Comparison of ENCODE assay signal across 18 cellular contexts in genomic region chr20:38844963-38845362, GRCh38. TPM values are rescaled to one million over a fixed set of nuclear protein-coding genes. Genes with fewer than 3 reads are reported as not detected.
DNase-seq lines count a peak whose midpoint lies in the region; ATAC-seq and TF ChIP-seq lines count a peak whose summit lies in the region.
"Had no signal": no experiment of that assay in that cellular context is flagged by ENCODE, and none has a peak within 500 bp of the region (broad histone marks: within the 10 kb centered on the region; RNA-seq: fewer than 3 reads in every experiment).

No MANE protein-coding gene starts in this region.

- H3K27me3 Mint-ChIP-seq in CD4-positive, alpha-beta T cell: no peaks in the 10 kb centered on the region
- H3K27me3 Mint-ChIP-seq in activated T-cell treated with anti-CD3 and anti-CD28 coated beads, Interleukin-2, amount 50 U/mL, for 72 hours (ENCODE audit: low read depth): no peaks in the 10 kb centered on the region
- H3K27me3 Mint-ChIP-seq in naive thymus-derived CD8-positive, alpha-beta T cell: no peaks in the 10 kb centered on the region

- H3K79me2 ChIP-seq in DOHH2 (ENCODE audit: control insufficient read depth, low read length): peaks cover 88% of the 10 kb centered on the region
- no peaks in the 10 kb centered on the region for H3K79me2 ChIP-seq in mammary epithelial cell (ENCODE audit: insufficient read depth, low read length)

- peaks cover 30% of the 10 kb centered on the region for H3F3A ChIP-seq in DOHH2 (ENCODE audit: control insufficient read depth, insufficient read depth)

- peaks cover 95% of the 10 kb centered on the region for H3K4me1 Mint-ChIP-seq in CD4-positive, alpha-beta T cell (ENCODE audit: low read depth)
- peaks cover 99% of the 10 kb centered on the region for H3K4me1 Mint-ChIP-seq in activated T-cell treated with anti-CD3 and anti-CD28 coated beads, Interleukin-2, amount 50 U/mL, for 72 hours (ENCODE audit: low read depth)
- H3K4me1 Mint-ChIP-seq in naive thymus-derived CD8-positive, alpha-beta T cell: peaks cover 27 to 90% (median 72%) of the 10 kb centered on the region in 4 donors

- intact Hi-C loops in CD4-positive, alpha-beta T cell (cut with DNase I, micrococcal nuclease): loop anchor here (2.0 to 5.0 kb wide), 2 partner anchors 28 to 47 kb away; no protein-coding TSS in a partner anchor
- intact Hi-C loops in mammary epithelial cell (cut with micrococcal nuclease): no loop called here

- WGBS in mammary epithelial cell (ENCODE audit: low coverage, missing lambda C conversion rate): 43% methylated on average over 2 of the region's 4 CpGs

- ATAC-seq in CD4-positive, alpha-beta T cell (ENCODE audit: poor library complexity): peak; percentile 30
- peak in 1 of 2 donors; percentile 13 for ATAC-seq in activated T-cell treated with anti-CD3 and anti-CD28 coated beads, Interleukin-2, amount 50 U/mL, for 72 hours (replicated peaks in 1 of 2)
- peak; percentile 47 to 67 for ATAC-seq in naive thymus-derived CD8-positive, alpha-beta T cell
- no peak for ATAC-seq in HG02642 (IDR thresholded peaks at IDR 0.05; ENCODE audit: poor library complexity, unreplicated experiment)
- ATAC-seq: foreskin keratinocyte, HepG2, Panc1, right lobe of liver, SK-N-SH treated with all-trans-retinoic acid at 6 μM for 48 hours had no signal

- no peak overlapping the region for H3K27ac ChIP-seq in CD4-positive, alpha-beta T cell (ENCODE audit: low read depth, low read length)
- H3K27ac ChIP-seq in DOHH2 (ENCODE audit: low read depth, low read length) (no peak overlapping the region), mammary epithelial cell (ENCODE audit: insufficient read depth, low read depth, low read length) (no peak overlapping the region)
- H3K27ac ChIP-seq: foreskin keratinocyte, right lobe of liver, testis had no signal

- POLR2A ChIA-PET in CD4-positive, alpha-beta T cell (lab: Charles Lee): interaction anchor here (1.0 to 7.3 kb wide), 6 partner anchors 9 to 48 kb away, joined by 3 to 92 read pairs (median 4); partner anchors contain the start of gene PPP1R16B
- POLR2A ChIA-PET in naive thymus-derived CD8-positive, alpha-beta T cell (lab: Charles Lee): interaction anchor here (1.3 kb wide), 1 partner anchor 14 kb away, joined by 4 read pairs; no protein-coding TSS in a partner anchor

- dilution Hi-C loops in mammary epithelial cell (cut with HindIII; ENCODE audit: low sequenced_read_pairs): no loop called here

- H3K4me2 ChIP-seq in DOHH2 (ENCODE audit: low read length) (peak overlapping the region; percentile 78), mammary epithelial cell (ENCODE audit: insufficient read depth, low read depth, low read length) (no peak overlapping the region)

- no peaks in the 10 kb centered on the region for H4K20me1 ChIP-seq in DOHH2 (ENCODE audit: control insufficient read depth, insufficient read depth, low read depth, low read length)
- H4K20me1 ChIP-seq in mammary epithelial cell (ENCODE audit: insufficient read depth, low read length): no peaks in the 10 kb centered on the region

- peaks cover 89% of the 10 kb centered on the region for H3K4me1 ChIP-seq in DOHH2 (ENCODE audit: control insufficient read depth, low read length)
- no peaks in the 10 kb centered on the region for H3K4me1 ChIP-seq in mammary epithelial cell (ENCODE audit: insufficient read depth, low read length)
- H3K4me1 ChIP-seq: foreskin keratinocyte, right lobe of liver, testis had no signal

- H3K4me3 Mint-ChIP-seq in CD4-positive, alpha-beta T cell: peak overlapping the region; percentile 71
- H3K4me3 Mint-ChIP-seq in activated T-cell treated with anti-CD3 and anti-CD28 coated beads, Interleukin-2, amount 50 U/mL, for 72 hours: peak overlapping the region; percentile 58 to 79
- peak overlapping the region; percentile 40 to 78 (median 72) for H3K4me3 Mint-ChIP-seq in naive thymus-derived CD8-positive, alpha-beta T cell

- BruUV-seq in mammary epithelial cell (replicated peaks; lab: Mats Ljungman, UMichigan): no TSS peak

- H3K27ac Mint-ChIP-seq in CD4-positive, alpha-beta T cell: peak overlapping the region; percentile 97
- peak overlapping the region; percentile 95 for H3K27ac Mint-ChIP-seq in activated T-cell treated with anti-CD3 and anti-CD28 coated beads, Interleukin-2, amount 50 U/mL, for 72 hours
- peak overlapping the region; percentile 29 to 97 (median 77) for H3K27ac Mint-ChIP-seq in naive thymus-derived CD8-positive, alpha-beta T cell

- no peak for DNase-seq in CD4-positive, alpha-beta T cell
- peak in 1 of 2 donors; percentile 33 for DNase-seq in activated T-cell treated with anti-CD3 and anti-CD28 coated beads, Interleukin-2, amount 50 U/mL, for 72 hours
- DNase-seq in naive thymus-derived CD8-positive, alpha-beta T cell: peak in 1 of 10 donors; percentile 16
- DNase-seq in DMS53 (lab: John Stamatoyannopoulos, UW) (no peak), mammary epithelial cell (no peak)
- DNase-seq: aorta; foreskin keratinocyte; MM.1S; NCI-H187; NCI-H526 treated with DMSO at 0.1 percent for 48 hours; right lobe of liver; stimulated activated CD4-positive, alpha-beta T cell treated with anti-CD3 and anti-CD28 coated beads, Interleukin-1b, Interleukin-23, amount 100 ng/mL, for 48 hours; testis had no signal

- no peak for TF ChIP-seq CTCF in CD4-positive, alpha-beta T cell (IDR thresholded peaks at IDR 0.05)
- TF ChIP-seq CTCF in DOHH2 (IDR thresholded peaks at IDR 0.05; ENCODE audit: low read depth, low read length, poor library complexity, severe bottlenecking) (no peak), mammary epithelial cell (conservative IDR thresholded peaks at IDR 0.05 in 1 of 2, IDR thresholded peaks at IDR 0.05 in 1 of 2; ENCODE audit: extremely low read depth in 1 of 2, insufficient read depth in 1 of 2, low read depth in 1 of 2, low read length in 2 of 2) (no peak)

- no peaks in the 10 kb centered on the region for H3K9me3 Mint-ChIP-seq in CD4-positive, alpha-beta T cell
- peaks cover 0 to 1% of the 10 kb centered on the region in 2 donors for H3K9me3 Mint-ChIP-seq in activated T-cell treated with anti-CD3 and anti-CD28 coated beads, Interleukin-2, amount 50 U/mL, for 72 hours
- peaks cover 0 to 1% (median 0%) of the 10 kb centered on the region in 9 donors for H3K9me3 Mint-ChIP-seq in naive thymus-derived CD8-positive, alpha-beta T cell

- H3K36me3 ChIP-seq in DOHH2 (ENCODE audit: control insufficient read depth, low read length) (peaks cover 79% of the 10 kb centered on the region), mammary epithelial cell (ENCODE audit: insufficient read depth, low read length) (no peaks in the 10 kb centered on the region)
- H3K36me3 ChIP-seq: right lobe of liver had no signal

- CTCF ChIA-PET in CD4-positive, alpha-beta T cell (lab: Charles Lee): no interaction called here
- CTCF ChIA-PET in mammary epithelial cell (lab: Charles Lee; ENCODE audit: low non-redundant PET): no interaction called here

- peak overlapping the region; percentile 28; the same call in 1 of the 2 replicates for H3K4me3 ChIP-seq in DOHH2 (ENCODE audit: low read length)
- H3K4me3 ChIP-seq in mammary epithelial cell (replicated peaks in 1 of 3; ENCODE audit: insufficient read depth in 1 of 3, low read depth in 2 of 3, low read length in 3 of 3): no peak overlapping the region
- H3K4me3 ChIP-seq: right lobe of liver, testis had no signal

- H3K9ac ChIP-seq in mammary epithelial cell (ENCODE audit: insufficient read depth, low read length): no peak overlapping the region

- H3K9me3 ChIP-seq in CD4-positive, alpha-beta T cell (ENCODE audit: control insufficient read depth, low read length): no peaks in the 10 kb centered on the region
- H3K9me3 ChIP-seq in DOHH2 (ENCODE audit: control insufficient read depth, insufficient read depth, low read length) (no peaks in the 10 kb centered on the region), mammary epithelial cell (replicated peaks; ENCODE audit: insufficient read depth, low read length) (no peaks in the 10 kb centered on the region)
- H3K9me3 ChIP-seq: right lobe of liver, testis had no signal

- H3K9me2 ChIP-seq in DOHH2 (replicated peaks; ENCODE audit: control insufficient read depth, low read length): no peaks in the 10 kb centered on the region

- in situ Hi-C loops in mammary epithelial cell (cut with MboI; ENCODE audit: low sequenced_read_pairs in 2 of 2): no loop called here

- no peak overlapping the region for H2AFZ ChIP-seq in mammary epithelial cell (ENCODE audit: low read depth, low read length)

- H3K27me3 ChIP-seq in CD4-positive, alpha-beta T cell (ENCODE audit: control insufficient read depth, insufficient read depth, low read length): no peaks in the 10 kb centered on the region
- H3K27me3 ChIP-seq in DOHH2 (ENCODE audit: control insufficient read depth, low read length): no peaks in the 10 kb centered on the region
- H3K27me3 ChIP-seq in mammary epithelial cell (ENCODE audit: insufficient read depth, low read length): no peaks in the 10 kb centered on the region
- H3K27me3 ChIP-seq: right lobe of liver, testis had no signal

- peaks cover 56% of the 10 kb centered on the region for H3K36me3 Mint-ChIP-seq in CD4-positive, alpha-beta T cell (ENCODE audit: low read depth)
- peaks cover 13 to 31% of the 10 kb centered on the region in 2 donors for H3K36me3 Mint-ChIP-seq in activated T-cell treated with anti-CD3 and anti-CD28 coated beads, Interleukin-2, amount 50 U/mL, for 72 hours (ENCODE audit: insufficient read depth in 2 of 2)
- peaks cover 3 to 5% (median 4%) of the 10 kb centered on the region in 3 donors for H3K36me3 Mint-ChIP-seq in naive thymus-derived CD8-positive, alpha-beta T cell

RNA-seq across cellular contexts. Expression of gene PPP1R16B, which starts 39.5 kb away (rescaled TPM):
- 10 to 100 TPM; 87.6 to 91.1 TPM for total RNA-seq in CD4-positive, alpha-beta T cell
- total RNA-seq in activated T-cell treated with anti-CD3 and anti-CD28 coated beads, Interleukin-2, amount 50 U/mL, for 72 hours: 100 to 1,000 TPM; 143 to 184 TPM
- total RNA-seq in naive thymus-derived CD8-positive, alpha-beta T cell: 10 to 100 TPM; 31.4 to 33.6 TPM
- polyA plus RNA-seq in naive thymus-derived CD8-positive, alpha-beta T cell: 10 to 100 TPM in 2 of 3 donors, 1 to 10 TPM in 1; 9.7 to 15.6 (median 13.4) TPM
- total RNA-seq in mammary epithelial cell: under 1 TPM in 1 of 2 donors, not detected in 1; under 0.01 TPM
- polyA plus RNA-seq in mammary epithelial cell: not detected
- polyA minus RNA-seq in mammary epithelial cell: not detected
- total RNA-seq: foreskin keratinocyte had no signal
- polyA plus RNA-seq: foreskin keratinocyte had no signal

Comparison
In these comparisons a context has a peak if more than half of its experiments do, and no peak if none do; other contexts are left out.
1. RNA of gene PPP1R16B, which starts 39.5 kb away (total RNA-seq): 143 to 184 TPM in activated T-cell treated with anti-CD3 and anti-CD28 coated beads, Interleukin-2, amount 50 U/mL, for 72 hours, 87.6 to 91.1 TPM in CD4-positive, alpha-beta T cell and 31.4 to 33.6 TPM in naive thymus-derived CD8-positive, alpha-beta T cell; under 0.01 TPM in mammary epithelial cell; every median in the first group is over 10 times any median in the second.
2. Peak in every context shown above with its lines, with median percentiles within 50 percentile points of each other: H3K27ac Mint-ChIP-seq and H3K4me3 Mint-ChIP-seq.